ENCODE assay signal across 2 cellular contexts in genomic region chr16:22111629-22112028, GRCh38. TPM values are rescaled to one million over a fixed set of nuclear protein-coding genes. Genes with fewer than 3 reads are reported as not detected.
"Had no signal": no experiment of that assay in that cellular context is flagged by ENCODE, and none has a peak within 500 bp of the region (broad histone marks: within the 10 kb centered on the region; RNA-seq: fewer than 3 reads in every experiment).

No MANE protein-coding gene starts in this region.

RNA-seq across cellular contexts. Expression of gene VWA3A, which starts 19.3 kb away (rescaled TPM):
- total RNA-seq: GM12878 had no signal

RNA-seq across cellular contexts. Expression of gene SDR42E2, which starts 50.7 kb away (rescaled TPM):
- total RNA-seq: G401, GM12878 had no signal
